Comparison of ENCODE assay signal across 24 cellular contexts in the genomic region with DNA sequence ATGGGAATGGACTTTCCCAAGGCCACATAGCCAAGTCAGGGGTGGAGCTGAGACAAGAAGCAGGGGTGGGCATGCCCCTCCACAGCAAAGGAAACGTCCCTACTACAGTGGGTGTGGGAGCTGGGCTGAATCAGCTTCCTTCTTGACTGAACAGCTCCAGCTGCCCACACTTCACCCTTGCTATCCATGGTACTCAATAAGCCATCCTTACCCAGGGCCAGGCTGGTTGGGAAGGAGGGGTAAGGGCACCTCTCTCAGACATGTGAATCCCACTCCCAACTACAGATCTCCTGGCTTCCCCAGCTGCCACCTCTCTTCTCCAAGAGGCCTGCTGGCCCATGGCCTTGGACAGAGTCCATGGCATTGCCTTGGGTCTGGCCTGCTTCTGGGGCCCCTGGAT.
"Had no signal": no experiment of that assay in that cellular context is flagged by ENCODE, and none has a peak within 500 bp of the region (broad histone marks: within the 10 kb centered on the region; RNA-seq: fewer than 3 reads in every experiment).

No MANE protein-coding gene starts in this region.

- H3K36me3 ChIP-seq: colonic mucosa had no signal

- DNase-seq: colonic mucosa; cortex of kidney; dermis blood vessel endothelial cell; dorsolateral prefrontal cortex; effector CD4-positive, alpha-beta T cell; effector CD8-positive, alpha-beta T cell; effector memory CD4-positive, alpha-beta T cell; effector memory CD8-positive, alpha-beta T cell; endodermal cell; erythroblast; esophagus squamous epithelium; foreskin fibroblast; foreskin keratinocyte; foreskin melanocyte; gastrocnemius medialis; glutamatergic neuron; head of caudate nucleus; heart left ventricle; heart right ventricle had no signal

- ATAC-seq: effector memory CD8-positive, alpha-beta T cell; esophagus mucosa; foreskin keratinocyte; gastrocnemius medialis; gastroesophageal sphincter; heart left ventricle; heart right ventricle had no signal

- H3K27ac Mint-ChIP-seq: dendritic cell treated with granulocyte-macrophage colony-stimulating factor and Interleukin-4, amounts not matched to agents 40 ng/mL and 50 ng/mL, for 4 days; effector memory CD8-positive, alpha-beta T cell; endodermal cell had no signal

- H3K9me3 ChIP-seq: colonic mucosa, esophagus muscularis mucosa, esophagus squamous epithelium, gastrocnemius medialis, gastroesophageal sphincter, heart left ventricle, heart right ventricle had no signal

- H3K4me1 ChIP-seq: colonic mucosa, esophagus muscularis mucosa, esophagus squamous epithelium, foreskin keratinocyte, gastrocnemius medialis, gastroesophageal sphincter, heart left ventricle, heart right ventricle had no signal

- H3K4me3 Mint-ChIP-seq: dendritic cell treated with granulocyte-macrophage colony-stimulating factor and Interleukin-4, amounts not matched to agents 40 ng/mL and 50 ng/mL, for 4 days; effector memory CD8-positive, alpha-beta T cell; endodermal cell had no signal

- H3K9me3 Mint-ChIP-seq: dendritic cell treated with granulocyte-macrophage colony-stimulating factor and Interleukin-4, amounts not matched to agents 40 ng/mL and 50 ng/mL, for 4 days; effector memory CD8-positive, alpha-beta T cell had no signal

- H3K4me1 Mint-ChIP-seq: endodermal cell had no signal

- H3K4me3 ChIP-seq: colonic mucosa, dorsolateral prefrontal cortex, esophagus muscularis mucosa, esophagus squamous epithelium, gastrocnemius medialis, gastroesophageal sphincter, heart left ventricle, heart right ventricle had no signal

- H3K27me3 Mint-ChIP-seq: dendritic cell treated with granulocyte-macrophage colony-stimulating factor and Interleukin-4, amounts not matched to agents 40 ng/mL and 50 ng/mL, for 4 days; effector memory CD8-positive, alpha-beta T cell had no signal

- H3K27ac ChIP-seq: colonic mucosa, dorsolateral prefrontal cortex, epithelial cell of prostate, esophagus muscularis mucosa, esophagus squamous epithelium, foreskin keratinocyte, gastrocnemius medialis, gastroesophageal sphincter, heart left ventricle, heart right ventricle had no signal
